ENCODE assay signal across 15 cellular contexts in genomic region chr5:65334077-65334476, GRCh38.
A peak's percentile ranks its signal among the peaks of the same experiment; 100 is the strongest.
DNase-seq lines count a peak whose midpoint lies in the region; ATAC-seq and TF ChIP-seq lines count a peak whose summit lies in the region.
"Had no signal": no experiment of that assay in that cellular context is flagged by ENCODE, and none has a peak within 500 bp of the region (broad histone marks: within the 10 kb centered on the region; RNA-seq: fewer than 3 reads in every experiment).

No MANE protein-coding gene starts in this region.

- no peak overlapping the region for H3K27ac ChIP-seq in transverse colon
- H3K27ac ChIP-seq: neural progenitor cell, SJSA1 had no signal

- in situ Hi-C loops in transverse colon (cut with MboI; ENCODE audit: low pct_ligation_motif_present in 1 of 4, low pct_unique_long_range_greater_than_20kb in 1 of 4, low sequenced_read_pairs in 3 of 4) = no loop called here

- no peak for TF ChIP-seq POLR2A in transverse colon (IDR thresholded peaks at IDR 0.05)

- DNase-seq in NCI-H2107 treated with DMSO at 0.1 percent for 48 hours (lab: John Stamatoyannopoulos, UW; ENCODE audit: unreplicated experiment) = peak; percentile 85
- no peak for DNase-seq in NCI-H2107 (lab: John Stamatoyannopoulos, UW)
- DNase-seq in NCI-H2227 (lab: John Stamatoyannopoulos, UW; ENCODE audit: unreplicated experiment) = peak; percentile 77
- DNase-seq in astrocyte of the hippocampus (ENCODE audit: low read depth, low spot score) = peak; percentile 23
- peak; percentile 16 for DNase-seq in transverse colon
- DNase-seq in HCEC 1CT = no peak
- DNase-seq in globus pallidus (ENCODE audit: low spot score) = no peak
- DNase-seq in natural killer cell treated with Interleukin-12 subunit alpha and Interleukin-12 subunit beta and Interleukin-15 and Interleukin-18, amount 100 ng/mL, for 72 hours (ENCODE audit: low spot score) = no peak
- DNase-seq: 8988T; activated CD4-positive, alpha-beta T cell treated with anti-CD3 and anti-CD28 coated beads for 4 hours; DND-41; kidney had no signal

- no peak for ATAC-seq in natural killer cell treated with Interleukin-12 subunit alpha and Interleukin-12 subunit beta and Interleukin-15 and Interleukin-18, amount 100 ng/mL, for 72 hours
- ATAC-seq: stimulated activated effector memory CD8-positive, alpha-beta T cell treated with anti-CD3 and anti-CD28 coated beads, Interleukin-12 subunit alpha, Interleukin-12 subunit beta, amount 100 ng/mL, for 72 hours had no signal

- no peaks in the 10 kb centered on the region for H3K27me3 Mint-ChIP-seq in natural killer cell treated with Interleukin-12 subunit alpha and Interleukin-12 subunit beta and Interleukin-15 and Interleukin-18, amount 100 ng/mL, for 72 hours

- no peak for TF ChIP-seq EP300 in transverse colon (IDR thresholded peaks at IDR 0.05; ENCODE audit: low read depth)

- H3K27me3 ChIP-seq in transverse colon = no peaks in the 10 kb centered on the region
- H3K27me3 ChIP-seq: neural progenitor cell, SJSA1 had no signal

- TF ChIP-seq CTCF in transverse colon (IDR thresholded peaks at IDR 0.05) = no peak

- H3K27ac Mint-ChIP-seq in natural killer cell treated with Interleukin-12 subunit alpha and Interleukin-12 subunit beta and Interleukin-15 and Interleukin-18, amount 100 ng/mL, for 72 hours = no peak overlapping the region
- H3K27ac Mint-ChIP-seq: neural progenitor cell; stimulated activated effector memory CD8-positive, alpha-beta T cell treated with anti-CD3 and anti-CD28 coated beads, Interleukin-12 subunit alpha, Interleukin-12 subunit beta, amount 100 ng/mL, for 72 hours had no signal

- H3K4me1 ChIP-seq in transverse colon = no peaks in the 10 kb centered on the region
- H3K4me1 ChIP-seq: neural progenitor cell, SJSA1 had no signal

- H3K36me3 ChIP-seq in transverse colon = no peaks in the 10 kb centered on the region
- H3K36me3 ChIP-seq: neural progenitor cell, SJSA1 had no signal

- H3K9me3 Mint-ChIP-seq in natural killer cell treated with Interleukin-12 subunit alpha and Interleukin-12 subunit beta and Interleukin-15 and Interleukin-18, amount 100 ng/mL, for 72 hours = no peaks in the 10 kb centered on the region
- H3K9me3 Mint-ChIP-seq: neural progenitor cell; stimulated activated effector memory CD8-positive, alpha-beta T cell treated with anti-CD3 and anti-CD28 coated beads, Interleukin-12 subunit alpha, Interleukin-12 subunit beta, amount 100 ng/mL, for 72 hours had no signal

- no peak overlapping the region for H3K4me3 Mint-ChIP-seq in natural killer cell treated with Interleukin-12 subunit alpha and Interleukin-12 subunit beta and Interleukin-15 and Interleukin-18, amount 100 ng/mL, for 72 hours
- H3K4me3 Mint-ChIP-seq: neural progenitor cell; stimulated activated effector memory CD8-positive, alpha-beta T cell treated with anti-CD3 and anti-CD28 coated beads, Interleukin-12 subunit alpha, Interleukin-12 subunit beta, amount 100 ng/mL, for 72 hours had no signal

- no peak overlapping the region for H3K4me3 ChIP-seq in transverse colon
- H3K4me3 ChIP-seq: neural progenitor cell, SJSA1 had no signal

- intact Hi-C loops in transverse colon (cut with DNase I; ENCODE audit: low total_unique reads) = no loop called here

- no peaks in the 10 kb centered on the region for H3K4me1 Mint-ChIP-seq in natural killer cell treated with Interleukin-12 subunit alpha and Interleukin-12 subunit beta and Interleukin-15 and Interleukin-18, amount 100 ng/mL, for 72 hours (ENCODE audit: low read depth in 2 of 2)
- H3K4me1 Mint-ChIP-seq: neural progenitor cell; stimulated activated effector memory CD8-positive, alpha-beta T cell treated with anti-CD3 and anti-CD28 coated beads, Interleukin-12 subunit alpha, Interleukin-12 subunit beta, amount 100 ng/mL, for 72 hours had no signal

- 41 to 67% methylated on average over 3 to 4 of the region's 4 CpGs for WGBS in transverse colon (ENCODE audit: low coverage in 1 of 2), 2 donors

- no peaks in the 10 kb centered on the region for H3K36me3 Mint-ChIP-seq in natural killer cell treated with Interleukin-12 subunit alpha and Interleukin-12 subunit beta and Interleukin-15 and Interleukin-18, amount 100 ng/mL, for 72 hours
- H3K36me3 Mint-ChIP-seq: neural progenitor cell; stimulated activated effector memory CD8-positive, alpha-beta T cell treated with anti-CD3 and anti-CD28 coated beads, Interleukin-12 subunit alpha, Interleukin-12 subunit beta, amount 100 ng/mL, for 72 hours had no signal

- no peaks in the 10 kb centered on the region for H3K9me3 ChIP-seq in transverse colon
- H3K9me3 ChIP-seq: SJSA1 had no signal

Comparison
In these comparisons a context has a peak if more than half of its experiments do, and no peak if none do; other contexts are left out.
1. DNase-seq: peak in NCI-H2107 treated with DMSO at 0.1 percent for 48 hours (single experiment), NCI-H2227 (single experiment), astrocyte of the hippocampus (single experiment) and transverse colon (single experiment); none in NCI-H2107 (single experiment), HCEC 1CT (single experiment), globus pallidus (single experiment) and natural killer cell treated with Interleukin-12 subunit alpha and Interleukin-12 subunit beta and Interleukin-15 and Interleukin-18, amount 100 ng/mL, for 72 hours (single experiment).